15 cellular contexts compared by ENCODE assay signal in the genomic region with DNA sequence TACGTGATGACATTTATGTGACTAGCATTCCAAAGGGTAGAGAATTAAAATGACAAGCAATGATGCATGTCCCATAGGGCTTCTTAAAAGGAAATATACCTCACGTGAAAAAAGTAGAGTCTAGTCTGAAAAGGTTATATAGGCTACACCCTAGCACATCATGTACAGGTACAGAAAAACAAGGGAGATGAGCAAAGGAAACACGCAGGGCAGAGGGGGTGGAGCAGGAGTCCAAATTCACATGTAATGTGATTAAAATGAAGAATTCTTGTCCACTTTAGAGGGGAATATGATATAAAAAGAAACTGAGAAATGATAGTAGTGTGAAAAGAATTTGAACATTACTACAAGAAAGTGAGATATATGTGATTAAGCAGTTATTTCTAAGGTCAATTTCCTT. TPM values are rescaled to one million over a fixed set of nuclear protein-coding genes. Genes with fewer than 3 reads are reported as not detected.
A peak's percentile ranks its signal among the peaks of the same experiment; 100 is the strongest.
DNase-seq lines count a peak whose midpoint lies in the region; ATAC-seq and TF ChIP-seq lines count a peak whose summit lies in the region.
"Had no signal": no experiment of that assay in that cellular context is flagged by ENCODE, and none has a peak within 500 bp of the region (broad histone marks: within the 10 kb centered on the region; RNA-seq: fewer than 3 reads in every experiment).

No MANE protein-coding gene starts in this region.

- H3K79me2 ChIP-seq in osteoblast (ENCODE audit: insufficient read depth, low read length): no peaks in the 10 kb centered on the region

- H3K36me3 Mint-ChIP-seq in activated CD4-positive, alpha-beta T cell treated with anti-CD3 and anti-CD28 coated beads for 36 hours (ENCODE audit: low read depth): peaks cover 16% of the 10 kb centered on the region
- peaks cover 21% of the 10 kb centered on the region for H3K36me3 Mint-ChIP-seq in activated naive CD4-positive, alpha-beta T cell treated with anti-CD3 and anti-CD28 coated beads, Interleukin-2, amount 50 U/mL, for 24 hours
- H3K36me3 Mint-ChIP-seq in activated naive CD4-positive, alpha-beta T cell treated with anti-CD3 and anti-CD28 coated beads, Interleukin-2, amount 10 ng/mL, durations not matched to agents 7 days and 5 days: peaks cover 16% of the 10 kb centered on the region
- H3K36me3 Mint-ChIP-seq in T-helper 17 cell (ENCODE audit: low read depth): peaks cover 14% of the 10 kb centered on the region

- H3K27ac Mint-ChIP-seq in activated CD4-positive, alpha-beta T cell treated with anti-CD3 and anti-CD28 coated beads for 36 hours: no peak overlapping the region
- H3K27ac Mint-ChIP-seq in activated naive CD4-positive, alpha-beta T cell treated with anti-CD3 and anti-CD28 coated beads, Interleukin-2, amount 50 U/mL, for 24 hours: peak overlapping the region; percentile 73
- H3K27ac Mint-ChIP-seq in activated naive CD4-positive, alpha-beta T cell treated with anti-CD3 and anti-CD28 coated beads, Interleukin-2, amount 10 ng/mL, durations not matched to agents 7 days and 5 days: no peak overlapping the region
- peak overlapping the region; percentile 19 for H3K27ac Mint-ChIP-seq in T-helper 17 cell
- H3K27ac Mint-ChIP-seq: H9 had no signal

- H3K4me3 Mint-ChIP-seq in activated CD4-positive, alpha-beta T cell treated with anti-CD3 and anti-CD28 coated beads for 36 hours: no peak overlapping the region
- H3K4me3 Mint-ChIP-seq in activated naive CD4-positive, alpha-beta T cell treated with anti-CD3 and anti-CD28 coated beads, Interleukin-2, amount 50 U/mL, for 24 hours: no peak overlapping the region
- H3K4me3 Mint-ChIP-seq in activated naive CD4-positive, alpha-beta T cell treated with anti-CD3 and anti-CD28 coated beads, Interleukin-2, amount 10 ng/mL, durations not matched to agents 7 days and 5 days: no peak overlapping the region
- H3K4me3 Mint-ChIP-seq in T-helper 17 cell: no peak overlapping the region
- H3K4me3 Mint-ChIP-seq: H9 had no signal

- H4K20me1 ChIP-seq in osteoblast (ENCODE audit: insufficient read depth, low read length): peaks cover 2% of the 10 kb centered on the region

- H3K27ac ChIP-seq in osteoblast (ENCODE audit: low read depth, low read length) (no peak overlapping the region), caudate nucleus (ENCODE audit: low read depth, low read length) (no peak overlapping the region)
- H3K27ac ChIP-seq: 22Rv1 had no signal

- peak; percentile 12 for DNase-seq in activated CD4-positive, alpha-beta T cell treated with anti-CD3 and anti-CD28 coated beads for 36 hours
- DNase-seq in activated CD4-positive, alpha-beta T cell treated with anti-CD3 and anti-CD28 coated beads for 1 hour: no peak
- no peak for DNase-seq in activated naive CD4-positive, alpha-beta T cell treated with anti-CD3 and anti-CD28 coated beads, Interleukin-2, amount 10 ng/mL, durations not matched to agents 7 days and 5 days
- DNase-seq in T-helper 17 cell (no peak), osteoblast (ENCODE audit: insufficient read length, low spot score, missing footprints) (peak; percentile 9), caudate nucleus (lab: John Stamatoyannopoulos, UW) (no peak), NCI-H526 (lab: John Stamatoyannopoulos, UW) (no peak)
- DNase-seq: Calu3, DMS 273 treated with DMSO at 0.1 percent for 48 hours, GOT3, H9 had no signal

- peaks cover 6% of the 10 kb centered on the region for H3K36me3 ChIP-seq in osteoblast (ENCODE audit: insufficient read depth, low read length)

- H3K4me1 ChIP-seq in osteoblast (ENCODE audit: insufficient read depth, low read length): no peaks in the 10 kb centered on the region

- H3K4me2 ChIP-seq in osteoblast (ENCODE audit: insufficient read depth, low read length): no peak overlapping the region

- no peaks in the 10 kb centered on the region for H3K9me3 Mint-ChIP-seq in activated CD4-positive, alpha-beta T cell treated with anti-CD3 and anti-CD28 coated beads for 36 hours (ENCODE audit: low read depth)
- H3K9me3 Mint-ChIP-seq in activated naive CD4-positive, alpha-beta T cell treated with anti-CD3 and anti-CD28 coated beads, Interleukin-2, amount 50 U/mL, for 24 hours: no peaks in the 10 kb centered on the region
- no peaks in the 10 kb centered on the region for H3K9me3 Mint-ChIP-seq in activated naive CD4-positive, alpha-beta T cell treated with anti-CD3 and anti-CD28 coated beads, Interleukin-2, amount 10 ng/mL, durations not matched to agents 7 days and 5 days
- H3K9me3 Mint-ChIP-seq: CD14-positive monocyte, H9 had no signal

- H3K4me1 Mint-ChIP-seq in activated CD4-positive, alpha-beta T cell treated with anti-CD3 and anti-CD28 coated beads for 36 hours: peaks cover 53% of the 10 kb centered on the region
- H3K4me1 Mint-ChIP-seq in activated naive CD4-positive, alpha-beta T cell treated with anti-CD3 and anti-CD28 coated beads, Interleukin-2, amount 50 U/mL, for 24 hours: peaks cover 65% of the 10 kb centered on the region
- H3K4me1 Mint-ChIP-seq in activated naive CD4-positive, alpha-beta T cell treated with anti-CD3 and anti-CD28 coated beads, Interleukin-2, amount 10 ng/mL, durations not matched to agents 7 days and 5 days: peaks cover 35% of the 10 kb centered on the region
- H3K4me1 Mint-ChIP-seq in T-helper 17 cell: peaks cover 36% of the 10 kb centered on the region

- H3K4me3 ChIP-seq in osteoblast (ENCODE audit: insufficient read depth, low read length): no peak overlapping the region
- H3K4me3 ChIP-seq: GM12878 had no signal

- no peak for TF ChIP-seq CTCF in osteoblast (IDR thresholded peaks at IDR 0.05; ENCODE audit: extremely low read depth, low read depth, low read length)

- H3K27me3 ChIP-seq in osteoblast (ENCODE audit: insufficient read depth, low read length): no peaks in the 10 kb centered on the region

- POLR2A ChIA-PET in activated CD4-positive, alpha-beta T cell treated with anti-CD3 and anti-CD28 coated beads for 36 hours (lab: Charles Lee): no interaction called here

- no peak overlapping the region for H2AFZ ChIP-seq in osteoblast (ENCODE audit: low read length)

- CTCF ChIA-PET in activated CD4-positive, alpha-beta T cell treated with anti-CD3 and anti-CD28 coated beads for 36 hours (lab: Charles Lee): interaction anchor here (0.5 to 0.7 kb wide), 2 partner anchors 202 to 350 kb away, joined by 3 to 5 read pairs; no protein-coding TSS in a partner anchor
- CTCF ChIA-PET in activated naive CD4-positive, alpha-beta T cell treated with anti-CD3 and anti-CD28 coated beads, Interleukin-2, amount 10 ng/mL, durations not matched to agents 7 days and 5 days (lab: Charles Lee): no interaction called here

- intact Hi-C loops in activated CD4-positive, alpha-beta T cell treated with anti-CD3 and anti-CD28 coated beads for 36 hours (cut with DNase I, micrococcal nuclease): no loop called here

- H3K27me3 Mint-ChIP-seq in activated CD4-positive, alpha-beta T cell treated with anti-CD3 and anti-CD28 coated beads for 36 hours: no peaks in the 10 kb centered on the region
- no peaks in the 10 kb centered on the region for H3K27me3 Mint-ChIP-seq in activated naive CD4-positive, alpha-beta T cell treated with anti-CD3 and anti-CD28 coated beads, Interleukin-2, amount 50 U/mL, for 24 hours
- H3K27me3 Mint-ChIP-seq in activated naive CD4-positive, alpha-beta T cell treated with anti-CD3 and anti-CD28 coated beads, Interleukin-2, amount 10 ng/mL, durations not matched to agents 7 days and 5 days: no peaks in the 10 kb centered on the region
- H3K27me3 Mint-ChIP-seq in T-helper 17 cell: no peaks in the 10 kb centered on the region

- H3K9me3 ChIP-seq in T-helper 17 cell (ENCODE audit: control insufficient read depth, low read length, poor library complexity, severe bottlenecking): no peaks in the 10 kb centered on the region
- H3K9me3 ChIP-seq in osteoblast (ENCODE audit: low read depth, low read length): no peaks in the 10 kb centered on the region

- ATAC-seq in activated CD4-positive, alpha-beta T cell treated with anti-CD3 and anti-CD28 coated beads for 36 hours: no peak
- no peak for ATAC-seq in T-helper 17 cell
- ATAC-seq: GM12878 had no signal

RNA-seq across cellular contexts. Expression of a gene that starts 59.4 kb away (rescaled TPM):
- 10 to 100 TPM; 22.1 to 27.7 TPM for total RNA-seq in activated CD4-positive, alpha-beta T cell treated with anti-CD3 and anti-CD28 coated beads for 36 hours
- total RNA-seq in T-helper 17 cell (10 to 100 TPM; 16.2 to 18.9 TPM), osteoblast (22.7 and 27.5 TPM in 2 replicates)

Comparison
In these comparisons a context has a peak if more than half of its experiments do, and no peak if none do; other contexts are left out.
1. DNase-seq: peak in activated CD4-positive, alpha-beta T cell treated with anti-CD3 and anti-CD28 coated beads for 36 hours (single experiment) and osteoblast (single experiment); none in activated CD4-positive, alpha-beta T cell treated with anti-CD3 and anti-CD28 coated beads for 1 hour (single experiment), activated naive CD4-positive, alpha-beta T cell treated with anti-CD3 and anti-CD28 coated beads, Interleukin-2, amount 10 ng/mL, durations not matched to agents 7 days and 5 days (single experiment), T-helper 17 cell (0 of 3), caudate nucleus (0 of 61) and NCI-H526 (0 of 2).
2. H3K27ac Mint-ChIP-seq: peak in activated naive CD4-positive, alpha-beta T cell treated with anti-CD3 and anti-CD28 coated beads, Interleukin-2, amount 50 U/mL, for 24 hours (single experiment) and T-helper 17 cell (single experiment); none in activated CD4-positive, alpha-beta T cell treated with anti-CD3 and anti-CD28 coated beads for 36 hours (single experiment) and activated naive CD4-positive, alpha-beta T cell treated with anti-CD3 and anti-CD28 coated beads, Interleukin-2, amount 10 ng/mL, durations not matched to agents 7 days and 5 days (single experiment).